In the genomic region with DNA sequence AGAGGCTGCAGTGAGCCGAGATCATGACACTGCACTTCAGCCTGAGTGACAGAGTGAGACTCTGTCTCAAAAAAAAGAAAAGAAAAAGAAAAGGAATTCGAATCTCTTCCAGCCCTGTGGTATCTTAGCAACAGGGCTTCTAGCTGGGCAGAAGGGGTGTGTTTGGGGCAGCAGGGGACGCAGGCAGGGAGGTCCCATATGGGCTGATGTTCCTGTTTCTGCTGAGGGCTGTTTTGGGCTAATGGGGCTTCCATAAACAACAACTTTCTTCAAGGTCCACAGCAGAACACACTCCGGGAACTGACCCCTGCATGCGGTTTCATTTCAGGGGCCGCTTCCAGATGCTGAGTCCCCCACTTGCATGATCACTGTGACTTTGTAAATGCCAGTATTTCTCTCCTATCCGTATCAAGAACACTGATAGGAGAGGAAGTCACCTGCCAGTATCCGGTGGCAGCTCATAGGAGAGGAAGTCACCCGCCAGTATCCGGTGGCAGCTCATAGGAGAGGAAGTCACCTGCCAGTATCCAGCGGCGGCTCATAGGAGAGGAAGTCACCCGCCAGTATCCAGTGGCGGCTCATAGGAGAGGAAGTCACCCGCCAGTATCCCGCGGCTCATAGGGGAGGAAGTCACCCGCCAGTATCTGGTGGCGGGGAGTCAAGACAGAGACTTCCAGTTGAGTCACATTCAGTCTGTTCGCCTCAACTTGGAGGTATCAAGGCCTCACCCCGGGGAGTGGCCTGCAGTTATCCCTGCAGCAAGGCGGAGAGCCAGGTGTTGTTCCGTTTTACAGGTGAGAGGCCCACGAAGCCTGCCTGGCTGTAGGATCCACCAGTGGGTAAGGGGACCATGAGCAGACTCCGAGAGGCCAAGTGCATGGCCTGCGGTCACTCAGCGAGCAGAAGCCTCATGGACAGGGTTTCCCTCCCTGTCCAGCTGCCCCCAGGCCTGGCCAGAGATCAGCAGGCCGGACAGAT, we compare ENCODE assay signal across 13 cellular contexts. TPM values are rescaled to one million over a fixed set of nuclear protein-coding genes. Genes with fewer than 3 reads are reported as not detected.
DNase-seq lines count a peak whose midpoint lies in the region; ATAC-seq and TF ChIP-seq lines count a peak whose summit lies in the region.
"Had no signal": no experiment of that assay in that cellular context is flagged by ENCODE, and none has a peak within 500 bp of the region (broad histone marks: within the 10 kb centered on the region; RNA-seq: fewer than 3 reads in every experiment).

No MANE protein-coding gene starts in this region.

- H3K9ac ChIP-seq in BLaER1 treated with 17β-estradiol and CSF1 and Interleukin-3, amounts not matched to agents 10 nM and 100 nM: no peak overlapping the region

- peak overlapping the region in 1 of 2 donors; percentile 64 for H3K4me3 Mint-ChIP-seq in effector memory CD8-positive, alpha-beta T cell
- H3K4me3 Mint-ChIP-seq in MCF 10A (ENCODE audit: unreplicated experiment): no peak overlapping the region

- H4K20me1 ChIP-seq in BLaER1 treated with 17β-estradiol and CSF1 and Interleukin-3, amounts not matched to agents 10 nM and 100 nM: peaks cover 0 to 30% (median 5%) of the 10 kb centered on the region in 11 experiments; a peak in 11 of 22 replicates

- CTCF ChIA-PET in MCF 10A (lab: Yijun Ruan, JAX): interaction anchor here (0.6 kb wide), 1 partner anchor 473 kb away, joined by 3 read pairs; no protein-coding TSS in a partner anchor

- POLR2A ChIA-PET in MCF 10A (lab: Yijun Ruan, JAX): no interaction called here

- ATAC-seq in effector memory CD8-positive, alpha-beta T cell (replicated peaks): no peak
- no peak for ATAC-seq in GM19023 (IDR thresholded peaks at IDR 0.05; ENCODE audit: unreplicated experiment)

- H3K4me1 ChIP-seq in BLaER1 treated with 17β-estradiol and CSF1 and Interleukin-3, amounts not matched to agents 10 nM and 100 nM: peaks cover 25 to 45% (median 36%) of the 10 kb centered on the region in 10 experiments
- H3K4me1 ChIP-seq: right atrium auricular region, uterus had no signal

- peaks cover 29 to 63% (median 47%) of the 10 kb centered on the region in 11 experiments for H3K27me3 ChIP-seq in BLaER1 treated with 17β-estradiol and CSF1 and Interleukin-3, amounts not matched to agents 10 nM and 100 nM
- H3K27me3 ChIP-seq: right atrium auricular region, uterus had no signal

- intact Hi-C loops in MCF 10A (cut with micrococcal nuclease): no loop called here

- peak overlapping the region; percentile 49 to 85 for H3K27ac Mint-ChIP-seq in effector memory CD8-positive, alpha-beta T cell
- no peak overlapping the region for H3K27ac Mint-ChIP-seq in MCF 10A (ENCODE audit: low read depth, unreplicated experiment)

- no peaks in the 10 kb centered on the region for H3K36me3 ChIP-seq in BLaER1 treated with 17β-estradiol and CSF1 and Interleukin-3, amounts not matched to agents 10 nM and 100 nM
- H3K36me3 ChIP-seq: right atrium auricular region, uterus had no signal

- no peaks in the 10 kb centered on the region for H3K9me3 Mint-ChIP-seq in effector memory CD8-positive, alpha-beta T cell
- H3K9me3 Mint-ChIP-seq in MCF 10A (ENCODE audit: unreplicated experiment): no peaks in the 10 kb centered on the region

- H3K9me3 ChIP-seq in BLaER1 treated with 17β-estradiol and CSF1 and Interleukin-3, amounts not matched to agents 10 nM and 100 nM (replicated peaks in 1 of 11): no peaks in the 10 kb centered on the region
- H3K9me3 ChIP-seq: right atrium auricular region, uterus had no signal

- BruUV-seq in MCF 10A (replicated peaks; lab: Mats Ljungman, UMichigan): no TSS peak

- H3K27ac ChIP-seq in BLaER1 treated with 17β-estradiol and CSF1 and Interleukin-3, amounts not matched to agents 10 nM and 100 nM: no peak overlapping the region
- H3K27ac ChIP-seq: right atrium auricular region, uterus had no signal

- TF ChIP-seq CTCF in MCF 10A (IDR thresholded peaks at IDR 0.05; ENCODE audit: unreplicated experiment): no peak

- 0 out of 20 replicates have a peak overlapping the region, but pooled peaks of 1 of the 10 experiments have one; percentile 10 for H3K4me3 ChIP-seq in BLaER1 treated with 17β-estradiol and CSF1 and Interleukin-3, amounts not matched to agents 10 nM and 100 nM
- H3K4me3 ChIP-seq: right atrium auricular region, uterus had no signal

- H3K4me2 ChIP-seq in BLaER1 treated with 17β-estradiol and CSF1 and Interleukin-3, amounts not matched to agents 10 nM and 100 nM: peak overlapping the region; percentile 68 to 96 (median 82)

- H3K27me3 Mint-ChIP-seq in effector memory CD8-positive, alpha-beta T cell: peaks cover 26 to 55% of the 10 kb centered on the region in 2 donors
- H3K27me3 Mint-ChIP-seq in MCF 10A (ENCODE audit: insufficient read depth, unreplicated experiment): peaks cover under 1% of the 10 kb centered on the region

- H3K4me1 Mint-ChIP-seq in effector memory CD8-positive, alpha-beta T cell (ENCODE audit: low read depth in 2 of 2): peaks cover 9% of the 10 kb centered on the region in 2 donors
- H3K4me1 Mint-ChIP-seq in MCF 10A (ENCODE audit: insufficient read depth, unreplicated experiment): peaks cover 4% of the 10 kb centered on the region

- no peaks in the 10 kb centered on the region for H3K36me3 Mint-ChIP-seq in effector memory CD8-positive, alpha-beta T cell (ENCODE audit: insufficient read depth)
- no peaks in the 10 kb centered on the region for H3K36me3 Mint-ChIP-seq in MCF 10A (ENCODE audit: insufficient read depth, unreplicated experiment)

- peak; percentile 33 for DNase-seq in CMK (ENCODE audit: low read depth)
- DNase-seq in SKM-1 treated with dmso at 0.1 percent for 144 hours (lab: John Stamatoyannopoulos, UW; ENCODE audit: unreplicated experiment): peak; percentile 40
- no peak for DNase-seq in effector memory CD8-positive, alpha-beta T cell
- DNase-seq in cortex of kidney (lab: John Stamatoyannopoulos, UW): no peak
- DNase-seq in MCF 10A (ENCODE audit: unreplicated experiment): no peak
- DNase-seq: DMS79, NCI-H146, uterus had no signal

RNA-seq across cellular contexts. Expression of gene FGF19, which starts 8.3 kb away (rescaled TPM):
- not detected in 2 replicates for total RNA-seq in MCF 10A (2022)
- total RNA-seq: HT1080, OCI-LY7, right atrium auricular region had no signal

RNA-seq across cellular contexts. Expression of gene LTO1, which starts 37.0 kb away (rescaled TPM):
- 31.5 and 34.2 TPM in 2 replicates for total RNA-seq in MCF 10A (2022)

Comparison
In these comparisons a context has a peak if more than half of its experiments do, and no peak if none do; other contexts are left out.
1. DNase-seq: peak in CMK (single experiment) and SKM-1 treated with dmso at 0.1 percent for 144 hours (single experiment); none in effector memory CD8-positive, alpha-beta T cell (0 of 3), cortex of kidney (single experiment) and MCF 10A (single experiment).